1 cellular context compared by ENCODE assay signal in the genomic region with DNA sequence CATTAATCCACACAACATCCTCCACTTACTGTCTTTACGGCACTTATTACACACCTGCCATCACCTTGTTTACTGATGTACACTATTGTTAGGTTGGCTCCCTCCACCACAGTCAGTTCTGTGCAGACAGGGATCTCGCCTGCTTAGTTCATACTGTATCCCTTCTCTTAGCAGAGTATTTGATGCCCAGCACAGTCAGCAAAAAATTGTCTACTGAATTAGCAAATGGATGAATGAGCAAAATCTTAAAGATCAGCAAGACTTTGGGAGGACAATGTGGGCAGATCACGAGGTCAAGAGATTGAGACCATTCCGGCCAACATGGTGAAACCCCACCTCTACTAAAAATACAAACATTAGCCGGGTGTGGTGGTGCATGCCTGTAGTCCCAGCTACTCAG.
TF ChIP-seq lines count a peak whose summit lies in the region.

No MANE protein-coding gene starts in this region.

TF ChIP-seq in IMR-90, 13 proteins besides CTCF, POLR2A, EP300 and RAD21 (continued from another document):
- TF ChIP-seq ELK1 (IDR thresholded peaks at IDR 0.05; ENCODE audit: borderline replicate concordance, low read depth, low read length): no peak
- no peak for TF ChIP-seq CHD1 (IDR thresholded peaks at IDR 0.05; ENCODE audit: low read depth, low read length)
TF ChIP-seq in IMR-90: peak in this region for 1.
